In genomic region chr4:8905236-8905772, GRCh38 we compare ENCODE assay signal across 17 cellular contexts. TPM values are rescaled to one million over a fixed set of nuclear protein-coding genes. Genes with fewer than 3 reads are reported as not detected.
"Had no signal": no experiment of that assay in that cellular context is flagged by ENCODE, and none has a peak within 500 bp of the region (broad histone marks: within the 10 kb centered on the region; RNA-seq: fewer than 3 reads in every experiment).

No MANE protein-coding gene starts in this region.

- H3K9me3 ChIP-seq: pancreas, thyroid gland had no signal

- H3K4me1 ChIP-seq: pancreas, thyroid gland, vagina had no signal

- H3K36me3 Mint-ChIP-seq: activated CD8-positive, alpha-beta memory T cell treated with anti-CD3 and anti-CD28 coated beads, Interleukin-2, amount 10 ng/mL, durations not matched to agents 7 days and 5 days; immature natural killer cell; memory B cell had no signal

- H3K4me3 ChIP-seq: pancreas, thyroid gland, vagina had no signal

- H3K36me3 ChIP-seq: pancreas, thyroid gland, vagina had no signal

- H3K4me3 Mint-ChIP-seq: activated CD8-positive, alpha-beta memory T cell treated with anti-CD3 and anti-CD28 coated beads, Interleukin-2, amount 10 ng/mL, durations not matched to agents 7 days and 5 days; activated T-cell treated with anti-CD3 and anti-CD28 coated beads, Interleukin-2, amount 50 U/mL, for 4 hours; immature natural killer cell; memory B cell; neural crest cell had no signal

- DNase-seq: activated CD4-positive, alpha-beta T cell treated with anti-CD3 and anti-CD28 coated beads, Interleukin-2, amount 50 U/mL, for 4 hours; activated CD8-positive, alpha-beta memory T cell treated with anti-CD3 and anti-CD28 coated beads, Interleukin-2, amount 10 ng/mL, durations not matched to agents 7 days and 5 days; activated gamma-delta T cell treated with Interleukin-2 at 50 U/mL for 16 hours; central memory CD4-positive, alpha-beta T cell; dermis blood vessel endothelial cell; immature natural killer cell; small intestine; thyroid gland had no signal

- H3K27ac Mint-ChIP-seq: activated CD8-positive, alpha-beta memory T cell treated with anti-CD3 and anti-CD28 coated beads, Interleukin-2, amount 10 ng/mL, durations not matched to agents 7 days and 5 days; immature natural killer cell; memory B cell had no signal

- H3K27ac ChIP-seq: pancreas, thyroid gland, vagina had no signal

- H3K27me3 ChIP-seq: pancreas, thyroid gland, vagina had no signal

- H3K4me1 Mint-ChIP-seq: activated CD8-positive, alpha-beta memory T cell treated with anti-CD3 and anti-CD28 coated beads, Interleukin-2, amount 10 ng/mL, durations not matched to agents 7 days and 5 days; immature natural killer cell; memory B cell; neural crest cell had no signal

- H3K27me3 Mint-ChIP-seq: activated CD8-positive, alpha-beta memory T cell treated with anti-CD3 and anti-CD28 coated beads, Interleukin-2, amount 10 ng/mL, durations not matched to agents 7 days and 5 days had no signal

- ATAC-seq: activated CD8-positive, alpha-beta memory T cell treated with anti-CD3 and anti-CD28 coated beads, Interleukin-2, amount 10 ng/mL, durations not matched to agents 7 days and 5 days; activated T-cell treated with anti-CD3 and anti-CD28 coated beads, Interleukin-2, amount 50 U/mL, for 4 hours; esophagus mucosa; pancreas had no signal

RNA-seq across cellular contexts. Expression of gene HMX1, which starts 33.7 kb away (rescaled TPM):
- total RNA-seq: activated CD8-positive, alpha-beta memory T cell treated with anti-CD3 and anti-CD28 coated beads, Interleukin-2, amount 10 ng/mL, durations not matched to agents 7 days and 5 days; activated T-cell treated with anti-CD3 and anti-CD28 coated beads, Interleukin-2, amount 50 U/mL, for 4 hours; dermis blood vessel endothelial cell; esophagus mucosa; glomerular endothelial cell; pancreas; renal cortical epithelial cell; T-helper 2 cell treated with Interferon-gamma antibody and Interleukin-4, amounts not matched to agents 100 ng/mL and 5 ng/mL, for 36 hours; vagina had no signal
- polyA plus RNA-seq: immature natural killer cell, pancreas, small intestine had no signal
